15 cellular contexts compared by ENCODE assay signal in genomic region chr14:104285483-104285790, GRCh38.
DNase-seq lines count a peak whose midpoint lies in the region; ATAC-seq and TF ChIP-seq lines count a peak whose summit lies in the region.
"Had no signal": no experiment of that assay in that cellular context is flagged by ENCODE, and none has a peak within 500 bp of the region (broad histone marks: within the 10 kb centered on the region; RNA-seq: fewer than 3 reads in every experiment).

No MANE protein-coding gene starts in this region.

- H3K36me3 ChIP-seq in left ventricle myocardium inferior (no peaks in the 10 kb centered on the region), HEK293 (ENCODE audit: control insufficient read depth in 2 of 2, insufficient read depth in 1 of 2, low read length in 2 of 2) (no peaks in the 10 kb centered on the region), upper lobe of right lung (no peaks in the 10 kb centered on the region)

- peak; percentile 30 for DNase-seq in Right ventricle myocardium superior
- no peak for DNase-seq in left ventricle myocardium inferior
- DNase-seq in glutamatergic neuron = peak; percentile 3
- DNase-seq in upper lobe of right lung = peak; percentile 36
- DNase-seq in posterior vena cava (ENCODE audit: low spot score) = no peak
- DNase-seq: CD8-positive, alpha-beta T cell; COR-L47; DMS153; DMS79 treated with DMSO at 0.1 percent for 48 hours; EL had no signal

- H3K27me3 ChIP-seq in left ventricle myocardium inferior (ENCODE audit: low read depth) (peaks cover 8% of the 10 kb centered on the region), upper lobe of right lung (no peaks in the 10 kb centered on the region)

- H3K4me3 ChIP-seq in left ventricle myocardium inferior (no peak overlapping the region), HEK293 (ENCODE audit: low read depth, low read length) (no peak overlapping the region), upper lobe of right lung (no peak overlapping the region)

- H3K27ac Mint-ChIP-seq in glutamatergic neuron (ENCODE audit: unreplicated experiment) = no peak overlapping the region
- H3K27ac Mint-ChIP-seq: CD14-positive monocyte; CD8-positive, alpha-beta T cell had no signal

- H3K9me3 Mint-ChIP-seq in glutamatergic neuron (ENCODE audit: unreplicated experiment) = peaks cover 10% of the 10 kb centered on the region
- H3K9me3 Mint-ChIP-seq: CD8-positive, alpha-beta T cell had no signal

- TF ChIP-seq CTCF in left ventricle myocardium inferior (IDR thresholded peaks at IDR 0.05; ENCODE audit: borderline replicate concordance) (no peak), HEK293 (tag by site-specific recombination; IDR thresholded peaks at IDR 0.05) (no peak), glutamatergic neuron (IDR thresholded peaks at IDR 0.05; ENCODE audit: partially characterized antibody, unreplicated experiment) (no peak), upper lobe of right lung (IDR thresholded peaks at IDR 0.05) (no peak)

- peaks cover 7% of the 10 kb centered on the region for H3K4me1 Mint-ChIP-seq in glutamatergic neuron (ENCODE audit: low read depth, unreplicated experiment)
- H3K4me1 Mint-ChIP-seq: CD14-positive monocyte had no signal

- ATAC-seq in Right ventricle myocardium superior (ENCODE audit: poor library complexity) = no peak
- no peak for ATAC-seq in upper lobe of right lung
- ATAC-seq in GM19463 (IDR thresholded peaks at IDR 0.05; ENCODE audit: unreplicated experiment) = no peak
- ATAC-seq: CD8-positive, alpha-beta T cell; HCT116; HepG2 had no signal

- H3K9me3 ChIP-seq in left ventricle myocardium inferior (replicated peaks) = no peaks in the 10 kb centered on the region
- no peaks in the 10 kb centered on the region for H3K9me3 ChIP-seq in HEK293 (ENCODE audit: control insufficient read depth, insufficient read depth, low read depth, low read length)
- H3K9me3 ChIP-seq in upper lobe of right lung = no peaks in the 10 kb centered on the region

- POLR2A ChIA-PET in HEK293 (lab: Yijun Ruan, JAX) = no interaction called here

- H3K4me3 Mint-ChIP-seq in glutamatergic neuron (ENCODE audit: unreplicated experiment) = no peak overlapping the region
- H3K4me3 Mint-ChIP-seq: CD14-positive monocyte; CD8-positive, alpha-beta T cell had no signal

- CTCF ChIA-PET in HEK293 (lab: Yijun Ruan, JAX) = no interaction called here

- no peaks in the 10 kb centered on the region for H3K36me3 Mint-ChIP-seq in glutamatergic neuron (ENCODE audit: unreplicated experiment)
- H3K36me3 Mint-ChIP-seq: CD14-positive monocyte; CD8-positive, alpha-beta T cell had no signal

- no peak overlapping the region for H3K27ac ChIP-seq in left ventricle myocardium inferior (replicated peaks)
- no peak overlapping the region for H3K27ac ChIP-seq in HEK293 (ENCODE audit: extremely low read depth, low read depth, low read length)
- no peak overlapping the region for H3K27ac ChIP-seq in upper lobe of right lung

- H3K4me1 ChIP-seq in left ventricle myocardium inferior (peaks cover 5% of the 10 kb centered on the region), HEK293 (ENCODE audit: control insufficient read depth, insufficient read depth, low read length) (no peaks in the 10 kb centered on the region), upper lobe of right lung (no peaks in the 10 kb centered on the region)

- peaks cover 7% of the 10 kb centered on the region for H3K27me3 Mint-ChIP-seq in glutamatergic neuron (ENCODE audit: unreplicated experiment)

- intact Hi-C loops in Right ventricle myocardium superior (cut with DNase I) = no loop called here
- intact Hi-C loops in left ventricle myocardium inferior (cut with micrococcal nuclease) = no loop called here
- intact Hi-C loops in upper lobe of right lung (cut with DNase I) = no loop called here
- intact Hi-C loops in posterior vena cava (cut with DNase I) = no loop called here

TF ChIP-seq in HEK293, 187 proteins besides CTCF, POLR2A, EP300 and RAD21:
- TF ChIP-seq RBAK (tag by site-specific recombination; IDR thresholded peaks at IDR 0.05) = no peak
- TF ChIP-seq ZFHX2 (tag by site-specific recombination; conservative IDR thresholded peaks at IDR 0.05) = peak; percentile 58
- TF ChIP-seq ZNF214 (tag by site-specific recombination; IDR thresholded peaks at IDR 0.05; ENCODE audit: borderline replicate concordance) = no peak
- peak; percentile 60 for TF ChIP-seq EGR2 (tag by site-specific recombination; IDR thresholded peaks at IDR 0.05; ENCODE audit: low read depth)

Comparison
In these comparisons a context has a peak if more than half of its experiments do, and no peak if none do; other contexts are left out.
1. DNase-seq: peak in Right ventricle myocardium superior (single experiment), glutamatergic neuron (single experiment) and upper lobe of right lung (single experiment); none in left ventricle myocardium inferior (single experiment) and posterior vena cava (single experiment).